In the genomic region with DNA sequence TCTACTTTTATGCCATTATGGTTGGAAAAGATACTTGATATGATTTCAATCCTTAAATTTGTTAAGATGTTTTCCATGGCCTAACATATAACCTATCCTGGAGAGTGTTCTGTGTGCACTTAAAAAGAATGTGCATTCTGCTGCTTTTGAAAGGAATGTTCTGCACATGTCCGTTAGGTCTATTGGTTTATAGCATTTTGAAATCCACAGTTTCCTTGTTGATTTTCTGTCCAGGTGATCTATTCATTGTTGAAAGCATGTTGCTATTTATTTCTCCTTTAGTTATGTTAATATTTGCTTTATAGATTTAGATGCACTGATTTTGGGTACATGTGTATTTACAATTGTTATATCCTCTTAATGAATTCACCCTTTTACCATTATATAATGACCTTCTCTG, we compare ENCODE assay signal across 38 cellular contexts. TPM values are rescaled to one million over a fixed set of nuclear protein-coding genes. Genes with fewer than 3 reads are reported as not detected.
"Had no signal": no experiment of that assay in that cellular context is flagged by ENCODE, and none has a peak within 500 bp of the region (broad histone marks: within the 10 kb centered on the region; RNA-seq: fewer than 3 reads in every experiment).

No MANE protein-coding gene starts in this region.

- DNase-seq: Karpas-422, Kasumi-1, MG63, MM.1S, MV-4-11, NCI-H1048, NCI-H1092, NCI-H1092 treated with DMSO at 0.1 percent for 48 hours, NCI-H1105, NCI-H1105 treated with DMSO at 0.1 percent for 48 hours, NCI-H1417, NCI-H1417 treated with DMSO at 0.1 percent for 48 hours, NCI-H1436, NCI-H1436 treated with DMSO at 0.1 percent for 48 hours, NCI-H146, NCI-H1694, NCI-H1694 treated with DMSO at 0.1 percent for 48 hours, NCI-H187, NCI-H187 treated with DMSO at 0.1 percent for 48 hours, NCI-H1930, NCI-H2029, NCI-H2029 treated with DMSO at 0.1 percent for 48 hours, NCI-H2081, NCI-H2081 treated with DMSO at 0.1 percent for 48 hours, NCI-H2107, NCI-H2171, NCI-H2171 treated with DMSO at 0.1 percent for 48 hours, NCI-H2227 treated with DMSO at 0.1 percent for 48 hours, NCI-H226, NCI-H345, NCI-H446, NCI-H446 treated with DMSO at 0.1 percent for 48 hours, NCI-H510A, NCI-H510A treated with DMSO at 0.1 percent for 48 hours had no signal

- H3K4me3 ChIP-seq: MG63 had no signal

- H3K27me3 ChIP-seq: MG63 had no signal

- H3K36me3 ChIP-seq: MG63 had no signal

RNA-seq across cellular contexts. Expression of a gene that starts 5.7 kb away (rescaled TPM):
- total RNA-seq: LHCN-M2, M059J had no signal

RNA-seq across cellular contexts. Expression of a gene that starts 44.4 kb away (rescaled TPM):
- total RNA-seq: LHCN-M2, M059J, MCF 10A, NCI-H460 had no signal
